ENCODE assay signal across 7 cellular contexts in genomic region chr7:2520131-2520807, GRCh38. TPM values are rescaled to one million over a fixed set of nuclear protein-coding genes. Genes with fewer than 3 reads are reported as not detected.
DNase-seq lines count a peak whose midpoint lies in the region; ATAC-seq lines count a peak whose summit lies in the region.

No MANE protein-coding gene starts in this region.

- peaks cover 39% of the 10 kb centered on the region for H3K4me1 Mint-ChIP-seq in activated T-cell treated with anti-CD3 and anti-CD28 coated beads, Interleukin-2, amount 50 U/mL, for 72 hours (ENCODE audit: low read depth)
- H3K4me1 Mint-ChIP-seq in stimulated activated effector memory CD8-positive, alpha-beta T cell treated with anti-CD3 and anti-CD28 coated beads, Interleukin-12 subunit alpha, Interleukin-12 subunit beta, amount 100 ng/mL, for 72 hours: peaks cover 38% of the 10 kb centered on the region

- ATAC-seq in activated T-cell treated with anti-CD3 and anti-CD28 coated beads, Interleukin-2, amount 50 U/mL, for 72 hours (replicated peaks in 1 of 2): peak; percentile 3 to 10
- ATAC-seq in stimulated activated effector memory CD8-positive, alpha-beta T cell treated with anti-CD3 and anti-CD28 coated beads, Interleukin-12 subunit alpha, Interleukin-12 subunit beta, amount 100 ng/mL, for 72 hours: no peak
- ATAC-seq in GM19395 (IDR thresholded peaks at IDR 0.05; ENCODE audit: unreplicated experiment): no peak
- no peak for ATAC-seq in HG02571 (IDR thresholded peaks at IDR 0.05; ENCODE audit: unreplicated experiment)

- no peaks in the 10 kb centered on the region for H3K27me3 Mint-ChIP-seq in activated T-cell treated with anti-CD3 and anti-CD28 coated beads, Interleukin-2, amount 50 U/mL, for 72 hours (ENCODE audit: low read depth)

- peaks cover 0 to 6% of the 10 kb centered on the region in 2 donors for H3K36me3 Mint-ChIP-seq in activated T-cell treated with anti-CD3 and anti-CD28 coated beads, Interleukin-2, amount 50 U/mL, for 72 hours (ENCODE audit: insufficient read depth in 2 of 2)
- H3K36me3 Mint-ChIP-seq in stimulated activated effector memory CD8-positive, alpha-beta T cell treated with anti-CD3 and anti-CD28 coated beads, Interleukin-12 subunit alpha, Interleukin-12 subunit beta, amount 100 ng/mL, for 72 hours: peaks cover 43% of the 10 kb centered on the region

- DNase-seq in Daoy (ENCODE audit: low read depth) (peak; percentile 60), HuH-7 (ENCODE audit: low spot score) (peak; percentile 86)
- DNase-seq in activated T-cell treated with anti-CD3 and anti-CD28 coated beads, Interleukin-2, amount 50 U/mL, for 72 hours: peak; percentile 51 to 59
- peak in 1 of 2 donors; percentile 77 for DNase-seq in stimulated activated effector memory CD8-positive, alpha-beta T cell treated with anti-CD3 and anti-CD28 coated beads, Interleukin-12 subunit alpha, Interleukin-12 subunit beta, amount 100 ng/mL, for 72 hours (ENCODE audit: low spot score in 2 of 2)

- H3K27ac Mint-ChIP-seq in activated T-cell treated with anti-CD3 and anti-CD28 coated beads, Interleukin-2, amount 50 U/mL, for 72 hours: peak overlapping the region; percentile 13
- peak overlapping the region; percentile 85 for H3K27ac Mint-ChIP-seq in stimulated activated effector memory CD8-positive, alpha-beta T cell treated with anti-CD3 and anti-CD28 coated beads, Interleukin-12 subunit alpha, Interleukin-12 subunit beta, amount 100 ng/mL, for 72 hours

- peak overlapping the region; percentile 97 to 98 for H3K4me3 Mint-ChIP-seq in activated T-cell treated with anti-CD3 and anti-CD28 coated beads, Interleukin-2, amount 50 U/mL, for 72 hours
- peak overlapping the region; percentile 95 for H3K4me3 Mint-ChIP-seq in stimulated activated effector memory CD8-positive, alpha-beta T cell treated with anti-CD3 and anti-CD28 coated beads, Interleukin-12 subunit alpha, Interleukin-12 subunit beta, amount 100 ng/mL, for 72 hours

- H3K4me3 ChIP-seq in iPS-11a (ENCODE audit: low read depth, low read length): peak overlapping the region; percentile 42

- H3K9me3 Mint-ChIP-seq in activated T-cell treated with anti-CD3 and anti-CD28 coated beads, Interleukin-2, amount 50 U/mL, for 72 hours: no peaks in the 10 kb centered on the region
- no peaks in the 10 kb centered on the region for H3K9me3 Mint-ChIP-seq in stimulated activated effector memory CD8-positive, alpha-beta T cell treated with anti-CD3 and anti-CD28 coated beads, Interleukin-12 subunit alpha, Interleukin-12 subunit beta, amount 100 ng/mL, for 72 hours

RNA-seq across cellular contexts. Expression of gene LFNG, which starts 0.7 kb away (rescaled TPM):
- total RNA-seq in Daoy (2014; rRNA removed; shearing (Covaris generic)): 16.1 and 24.2 TPM in 2 replicates
- 10 to 100 TPM; 23.0 to 30.0 TPM for total RNA-seq in activated T-cell treated with anti-CD3 and anti-CD28 coated beads, Interleukin-2, amount 50 U/mL, for 72 hours

RNA-seq across cellular contexts. Expression of gene BRAT1, which starts 35.1 kb away (rescaled TPM):
- total RNA-seq in Daoy (2014; rRNA removed; shearing (Covaris generic)): 42.6 and 59.9 TPM in 2 replicates
- 10 to 100 TPM; 28.0 to 35.2 TPM for total RNA-seq in activated T-cell treated with anti-CD3 and anti-CD28 coated beads, Interleukin-2, amount 50 U/mL, for 72 hours

RNA-seq across cellular contexts. Expression of gene IQCE, which starts 38.5 kb away (rescaled TPM):
- total RNA-seq in Daoy (2014; rRNA removed; shearing (Covaris generic)): 7.6 and 11.3 TPM in 2 replicates
- total RNA-seq in activated T-cell treated with anti-CD3 and anti-CD28 coated beads, Interleukin-2, amount 50 U/mL, for 72 hours: 10 to 100 TPM; 11.8 to 12.2 TPM

RNA-seq across cellular contexts. Expression of gene GRIFIN, which starts 44.1 kb away (rescaled TPM):
- total RNA-seq in Daoy (2014; rRNA removed; shearing (Covaris generic)): not detected in 2 replicates
- not detected for total RNA-seq in activated T-cell treated with anti-CD3 and anti-CD28 coated beads, Interleukin-2, amount 50 U/mL, for 72 hours

Comparison
In these comparisons a context has a peak if more than half of its experiments do, and no peak if none do; other contexts are left out.
1. ATAC-seq: peak in activated T-cell treated with anti-CD3 and anti-CD28 coated beads, Interleukin-2, amount 50 U/mL, for 72 hours (2 of 2); none in stimulated activated effector memory CD8-positive, alpha-beta T cell treated with anti-CD3 and anti-CD28 coated beads, Interleukin-12 subunit alpha, Interleukin-12 subunit beta, amount 100 ng/mL, for 72 hours (single experiment), GM19395 (single experiment) and HG02571 (single experiment).